ENCODE assay signal across 17 cellular contexts in the genomic region with DNA sequence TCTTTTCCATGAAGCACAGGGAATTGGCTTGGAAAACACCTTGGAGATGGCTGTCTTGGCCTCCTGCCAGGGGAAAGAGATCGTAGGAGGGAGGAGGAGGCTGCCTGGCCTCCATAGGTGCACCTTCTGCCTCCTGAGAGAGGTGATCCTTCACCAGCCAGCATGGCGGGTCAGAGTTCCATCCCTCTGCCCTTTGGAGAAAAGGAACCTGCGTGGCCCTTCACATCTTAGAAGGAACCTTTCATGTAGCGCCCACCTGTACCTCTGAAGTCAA. TPM values are rescaled to one million over a fixed set of nuclear protein-coding genes. Genes with fewer than 3 reads are reported as not detected.
DNase-seq lines count a peak whose midpoint lies in the region; ATAC-seq and TF ChIP-seq lines count a peak whose summit lies in the region.
"Had no signal": no experiment of that assay in that cellular context is flagged by ENCODE, and none has a peak within 500 bp of the region (broad histone marks: within the 10 kb centered on the region; RNA-seq: fewer than 3 reads in every experiment).

No MANE protein-coding gene starts in this region.

- intact Hi-C loops in left ventricle myocardium superior (cut with micrococcal nuclease), result no loop called here

- no peak overlapping the region for H3K9ac ChIP-seq in endodermal cell (ENCODE audit: extremely low read depth, low read length, poor library complexity, severe bottlenecking)
- H3K9ac ChIP-seq: BLaER1 treated with 17β-estradiol and CSF1 and Interleukin-3, amounts not matched to agents 10 nM and 100 nM had no signal

- no peak for ATAC-seq in left ventricle myocardium superior
- ATAC-seq: T-cell had no signal

- H3K9me3 ChIP-seq in endodermal cell (ENCODE audit: control insufficient read depth, low read length), result no peaks in the 10 kb centered on the region
- H3K9me3 ChIP-seq: BLaER1 treated with 17β-estradiol and CSF1 and Interleukin-3, amounts not matched to agents 10 nM and 100 nM; HAP-1; SJSA1 had no signal

- H3K27me3 Mint-ChIP-seq in endodermal cell (ENCODE audit: insufficient read depth) (peaks cover 25% of the 10 kb centered on the region), endothelial cell (ENCODE audit: unreplicated experiment) (peaks cover 2% of the 10 kb centered on the region)

- H3K27ac Mint-ChIP-seq in endodermal cell (no peak overlapping the region), endothelial cell (ENCODE audit: unreplicated experiment) (no peak overlapping the region)
- H3K27ac Mint-ChIP-seq: CD4-positive, alpha-beta T cell; T-cell had no signal

- H3K27me3 ChIP-seq in endodermal cell (ENCODE audit: control insufficient read depth, insufficient read depth, low read length, poor library complexity, severe bottlenecking), result no peaks in the 10 kb centered on the region
- H3K27me3 ChIP-seq: BLaER1 treated with 17β-estradiol and CSF1 and Interleukin-3, amounts not matched to agents 10 nM and 100 nM; SJSA1 had no signal

- no peak overlapping the region for H3K4me3 Mint-ChIP-seq in endodermal cell
- no peak overlapping the region for H3K4me3 Mint-ChIP-seq in endothelial cell (ENCODE audit: unreplicated experiment)
- H3K4me3 Mint-ChIP-seq: CD4-positive, alpha-beta T cell; T-cell had no signal

- H3K4me1 Mint-ChIP-seq in endodermal cell, result peaks cover 14% of the 10 kb centered on the region
- peaks cover 4% of the 10 kb centered on the region for H3K4me1 Mint-ChIP-seq in endothelial cell (ENCODE audit: unreplicated experiment)

- H3K36me3 ChIP-seq in endodermal cell (ENCODE audit: control insufficient read depth, insufficient read depth, low read length), result no peaks in the 10 kb centered on the region
- H3K36me3 ChIP-seq: BLaER1 treated with 17β-estradiol and CSF1 and Interleukin-3, amounts not matched to agents 10 nM and 100 nM; HAP-1; SJSA1 had no signal

- TF ChIP-seq CTCF in endodermal cell (conservative IDR thresholded peaks at IDR 0.05) (no peak), endothelial cell (IDR thresholded peaks at IDR 0.05; ENCODE audit: unreplicated experiment) (no peak)

- no peak overlapping the region for H3K27ac ChIP-seq in endodermal cell (ENCODE audit: low read depth, low read length)
- H3K27ac ChIP-seq: BLaER1 treated with 17β-estradiol and CSF1 and Interleukin-3, amounts not matched to agents 10 nM and 100 nM; PC-9; SJSA1 had no signal

- H3K4me3 ChIP-seq in endodermal cell (ENCODE audit: low read length), result no peak overlapping the region
- H3K4me3 ChIP-seq: BLaER1 treated with 17β-estradiol and CSF1 and Interleukin-3, amounts not matched to agents 10 nM and 100 nM; HAP-1; PC-9; SJSA1 had no signal

- 96 to 100% methylated on average over 2 to 4 of the region's 4 CpGs for WGBS in endodermal cell (ENCODE audit: insufficient coverage in 1 of 2, insufficient read length in 1 of 2), 2 experiments

- H3K9me3 Mint-ChIP-seq in endodermal cell (no peaks in the 10 kb centered on the region), endothelial cell (ENCODE audit: unreplicated experiment) (no peaks in the 10 kb centered on the region)
- H3K9me3 Mint-ChIP-seq: CD4-positive, alpha-beta T cell; T-cell had no signal

- H3K36me3 Mint-ChIP-seq in endodermal cell (ENCODE audit: low read depth) (no peaks in the 10 kb centered on the region), endothelial cell (ENCODE audit: low read depth, unreplicated experiment) (no peaks in the 10 kb centered on the region)
- H3K36me3 Mint-ChIP-seq: T-cell had no signal

- DNase-seq in NCI-H748 (lab: John Stamatoyannopoulos, UW; ENCODE audit: unreplicated experiment) (peak; percentile 6), NCI-H748 treated with DMSO at 0.1 percent for 48 hours (lab: John Stamatoyannopoulos, UW) (no peak), NCI-H2171 (lab: John Stamatoyannopoulos, UW) (peak; percentile 23), endodermal cell (peak; percentile 35), endothelial cell (ENCODE audit: low spot score) (no peak), SK-N-DZ (ENCODE audit: low spot score) (no peak), left ventricle myocardium superior (no peak)
- DNase-seq: GOT3, NCI-H524 treated with DMSO at 0.1 percent for 48 hours had no signal

- no peaks in the 10 kb centered on the region for H3K4me1 ChIP-seq in endodermal cell (ENCODE audit: control insufficient read depth, insufficient read depth, low read length)
- H3K4me1 ChIP-seq: BLaER1 treated with 17β-estradiol and CSF1 and Interleukin-3, amounts not matched to agents 10 nM and 100 nM; HAP-1; SJSA1 had no signal

RNA-seq across cellular contexts. Expression of gene DRD2, which starts 58.2 kb away (rescaled TPM):
- 1 to 10 TPM in 1 of 2 donors, under 1 TPM in 1; 0.35 to 2.1 TPM for total RNA-seq in endodermal cell
- polyA plus RNA-seq in endodermal cell (2013, experiment 1 of 2), result 2.6 TPM
- 4.1 TPM for polyA plus RNA-seq in endodermal cell (2013, experiment 2 of 2)
- total RNA-seq in endothelial cell (ENCODE audit: unreplicated experiment), result 1.3 TPM
- 0.07 and 0.43 TPM in 2 replicates for polyA plus RNA-seq in SK-N-DZ (2014; cell fraction: cytosol; rRNA removed)
- not detected in 2 replicates for polyA plus RNA-seq in SK-N-DZ (2014; cell fraction: nucleus; rRNA removed)
- total RNA-seq in left ventricle myocardium superior, result not detected
- total RNA-seq: CD4-positive, alpha-beta T cell; PC-9; Right ventricle myocardium superior; SJSA1; T-cell had no signal
- polyA plus RNA-seq: AG04450 had no signal

Comparison
In these comparisons a context has a peak if more than half of its experiments do, and no peak if none do; other contexts are left out.
1. DNase-seq: peak in NCI-H748 (single experiment), NCI-H2171 (single experiment) and endodermal cell (single experiment); none in NCI-H748 treated with DMSO at 0.1 percent for 48 hours (single experiment), endothelial cell (single experiment), SK-N-DZ (single experiment) and left ventricle myocardium superior (single experiment).